ENCODE assay signal across 8 cellular contexts in the genomic region with DNA sequence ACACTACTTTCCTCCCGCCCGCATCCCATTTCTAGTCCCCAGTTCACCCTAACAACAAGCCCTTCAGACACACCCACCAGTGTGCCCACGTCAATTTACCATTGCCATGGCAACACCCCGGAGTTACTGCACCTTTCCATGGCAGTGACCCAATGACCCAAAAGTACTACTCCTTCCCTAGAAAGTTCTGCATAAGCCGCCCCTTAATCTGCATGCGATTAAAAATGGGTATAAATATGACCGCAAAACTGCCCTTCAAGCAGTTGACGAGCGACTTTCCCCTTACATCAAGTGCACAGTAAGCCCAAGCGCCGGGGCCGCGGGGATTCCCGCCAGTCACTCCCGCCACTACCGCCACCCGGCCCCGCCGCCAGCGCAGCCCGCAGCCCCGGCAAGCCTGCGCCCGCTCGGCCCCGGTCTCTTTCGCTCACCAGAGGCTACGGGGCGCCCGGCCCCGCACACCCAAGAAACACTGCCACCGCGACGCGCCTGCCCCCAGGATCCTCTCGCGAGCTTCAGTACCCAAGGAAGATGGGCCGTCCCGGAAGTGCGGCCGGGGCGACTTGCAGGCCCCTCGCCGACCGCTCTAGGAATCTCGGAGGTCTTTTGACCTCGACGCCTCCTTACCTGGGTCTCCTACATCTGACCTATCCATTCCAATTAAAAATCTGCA. TPM values are rescaled to one million over a fixed set of nuclear protein-coding genes. Genes with fewer than 3 reads are reported as not detected.
DNase-seq lines count a peak whose midpoint lies in the region; ATAC-seq and TF ChIP-seq lines count a peak whose summit lies in the region.

No MANE protein-coding gene starts in this region.

- peaks cover 13% of the 10 kb centered on the region for H3K4me1 Mint-ChIP-seq in activated naive CD8-positive, alpha-beta T cell treated with anti-CD3 and anti-CD28 coated beads for 36 hours
- H3K4me1 Mint-ChIP-seq in osteocyte (ENCODE audit: unreplicated experiment): peaks cover 4% of the 10 kb centered on the region

- peak; percentile 73 for DNase-seq in activated naive CD8-positive, alpha-beta T cell treated with anti-CD3 and anti-CD28 coated beads for 36 hours
- DNase-seq in Right ventricle myocardium inferior (ENCODE audit: missing footprints) (peak; percentile 89), osteocyte (ENCODE audit: extremely low spot score, unreplicated experiment) (no peak)

- no peak overlapping the region for H3K27ac ChIP-seq in thymus (ENCODE audit: low read depth)

- ATAC-seq in GM18519 (IDR thresholded peaks at IDR 0.05; ENCODE audit: low FRiP score, unreplicated experiment) (peak; percentile 61), HG03196 (IDR thresholded peaks at IDR 0.05; ENCODE audit: unreplicated experiment) (peak; percentile 61), Right ventricle myocardium inferior (peak; percentile 92), GM18520 (IDR thresholded peaks at IDR 0.05; ENCODE audit: unreplicated experiment) (no peak)

- intact Hi-C loops in Right ventricle myocardium inferior (cut with DNase I): no loop called here

- TF ChIP-seq CTCF in osteocyte (IDR thresholded peaks at IDR 0.05): no peak

- no peaks in the 10 kb centered on the region for H3K9me3 ChIP-seq in thymus (ENCODE audit: control insufficient read depth)

- peak overlapping the region; percentile 69 for H3K4me3 ChIP-seq in thymus (ENCODE audit: low read length)

- H3K4me3 Mint-ChIP-seq in activated naive CD8-positive, alpha-beta T cell treated with anti-CD3 and anti-CD28 coated beads for 36 hours: peak overlapping the region; percentile 81
- H3K4me3 Mint-ChIP-seq in osteocyte (ENCODE audit: unreplicated experiment): peak overlapping the region; percentile 71

- peaks cover 59% of the 10 kb centered on the region for H3K36me3 Mint-ChIP-seq in activated naive CD8-positive, alpha-beta T cell treated with anti-CD3 and anti-CD28 coated beads for 36 hours
- peaks cover 11% of the 10 kb centered on the region for H3K36me3 Mint-ChIP-seq in osteocyte (ENCODE audit: unreplicated experiment)

- H3K4me1 ChIP-seq in thymus (ENCODE audit: control insufficient read depth, insufficient read depth, low read length): peaks cover 6% of the 10 kb centered on the region

- no peaks in the 10 kb centered on the region for H3K27me3 ChIP-seq in thymus (ENCODE audit: control insufficient read depth, insufficient read depth)

- peak overlapping the region; percentile 28 for H3K27ac Mint-ChIP-seq in activated naive CD8-positive, alpha-beta T cell treated with anti-CD3 and anti-CD28 coated beads for 36 hours
- peak overlapping the region; percentile 12 for H3K27ac Mint-ChIP-seq in osteocyte (ENCODE audit: unreplicated experiment)

- 5% methylated on average over 48 of the region's 48 CpGs for WGBS in thymus

- H3K9me3 Mint-ChIP-seq in activated naive CD8-positive, alpha-beta T cell treated with anti-CD3 and anti-CD28 coated beads for 36 hours: peaks cover 57% of the 10 kb centered on the region
- H3K9me3 Mint-ChIP-seq in osteocyte (ENCODE audit: unreplicated experiment): peaks cover 44% of the 10 kb centered on the region

- peaks cover 5% of the 10 kb centered on the region for H3K36me3 ChIP-seq in thymus (ENCODE audit: control insufficient read depth, insufficient read depth)

- H3K27me3 Mint-ChIP-seq in activated naive CD8-positive, alpha-beta T cell treated with anti-CD3 and anti-CD28 coated beads for 36 hours: peaks cover 20% of the 10 kb centered on the region
- peaks cover 5% of the 10 kb centered on the region for H3K27me3 Mint-ChIP-seq in osteocyte (ENCODE audit: unreplicated experiment)

TF ChIP-seq in PFSK-1, 5 proteins besides CTCF, POLR2A, EP300 and RAD21:
- 0 out of 2 replicates have a peak, but pooled peaks have one; percentile 64 for TF ChIP-seq TAF1 (IDR thresholded peaks at IDR 0.05; ENCODE audit: borderline replicate concordance, insufficient read depth, low read length)
- TF ChIP-seq POLR2AphosphoS5 (IDR thresholded peaks at IDR 0.05; ENCODE audit: low read depth, low read length): peak; percentile 49; the same call in 1 of the 2 replicates
- TF ChIP-seq, protein P1, sequence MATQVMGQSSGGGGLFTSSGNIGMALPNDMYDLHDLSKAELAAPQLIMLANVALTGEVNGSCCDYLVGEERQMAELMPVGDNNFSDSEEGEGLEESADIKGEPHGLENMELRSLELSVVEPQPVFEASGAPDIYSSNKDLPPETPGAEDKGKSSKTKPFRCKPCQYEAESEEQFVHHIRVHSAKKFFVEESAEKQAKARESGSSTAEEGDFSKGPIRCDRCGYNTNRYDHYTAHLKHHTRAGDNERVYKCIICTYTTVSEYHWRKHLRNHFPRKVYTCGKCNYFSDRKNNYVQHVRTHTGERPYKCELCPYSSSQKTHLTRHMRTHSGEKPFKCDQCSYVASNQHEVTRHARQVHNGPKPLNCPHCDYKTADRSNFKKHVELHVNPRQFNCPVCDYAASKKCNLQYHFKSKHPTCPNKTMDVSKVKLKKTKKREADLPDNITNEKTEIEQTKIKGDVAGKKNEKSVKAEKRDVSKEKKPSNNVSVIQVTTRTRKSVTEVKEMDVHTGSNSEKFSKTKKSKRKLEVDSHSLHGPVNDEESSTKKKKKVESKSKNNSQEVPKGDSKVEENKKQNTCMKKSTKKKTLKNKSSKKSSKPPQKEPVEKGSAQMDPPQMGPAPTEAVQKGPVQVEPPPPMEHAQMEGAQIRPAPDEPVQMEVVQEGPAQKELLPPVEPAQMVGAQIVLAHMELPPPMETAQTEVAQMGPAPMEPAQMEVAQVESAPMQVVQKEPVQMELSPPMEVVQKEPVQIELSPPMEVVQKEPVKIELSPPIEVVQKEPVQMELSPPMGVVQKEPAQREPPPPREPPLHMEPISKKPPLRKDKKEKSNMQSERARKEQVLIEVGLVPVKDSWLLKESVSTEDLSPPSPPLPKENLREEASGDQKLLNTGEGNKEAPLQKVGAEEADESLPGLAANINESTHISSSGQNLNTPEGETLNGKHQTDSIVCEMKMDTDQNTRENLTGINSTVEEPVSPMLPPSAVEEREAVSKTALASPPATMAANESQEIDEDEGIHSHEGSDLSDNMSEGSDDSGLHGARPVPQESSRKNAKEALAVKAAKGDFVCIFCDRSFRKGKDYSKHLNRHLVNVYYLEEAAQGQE (IDR thresholded peaks at IDR 0.05; ENCODE audit: insufficient read depth in 1 of 2, low read depth in 2 of 2, low read length in 2 of 2): no peak
- no peak for TF ChIP-seq SIN3A (IDR thresholded peaks at IDR 0.05; ENCODE audit: borderline replicate concordance, insufficient read depth, low read length)

RNA-seq across cellular contexts. Expression of a gene that starts 27.2 kb away (rescaled TPM):
- polyA plus RNA-seq in PFSK-1 (2012; ENCODE audit: insufficient read length, low read depth): 0.95 TPM
- total RNA-seq in activated naive CD8-positive, alpha-beta T cell treated with anti-CD3 and anti-CD28 coated beads for 36 hours: 1 to 10 TPM; 2.4 to 3.0 TPM
- total RNA-seq in Right ventricle myocardium inferior (2.4 TPM), osteocyte (not detected in 2 replicates)
- polyA plus RNA-seq in thymus: 4.7 TPM

RNA-seq across cellular contexts. Expression of a gene that starts 36.7 kb away (rescaled TPM):
- 2.7 TPM for polyA plus RNA-seq in PFSK-1 (2012; ENCODE audit: insufficient read length, low read depth)
- total RNA-seq in activated naive CD8-positive, alpha-beta T cell treated with anti-CD3 and anti-CD28 coated beads for 36 hours: 1 to 10 TPM; 5.8 to 6.9 TPM
- 7.3 TPM for total RNA-seq in Right ventricle myocardium inferior
- total RNA-seq in osteocyte: 13.7 and 13.9 TPM in 2 replicates
- 4.5 TPM for polyA plus RNA-seq in thymus

RNA-seq across cellular contexts. Expression of a gene that starts 44.2 kb away (rescaled TPM):
- polyA plus RNA-seq in PFSK-1 (2012; ENCODE audit: insufficient read length, low read depth): 1.6 TPM
- 1 to 10 TPM; 2.7 to 3.6 TPM for total RNA-seq in activated naive CD8-positive, alpha-beta T cell treated with anti-CD3 and anti-CD28 coated beads for 36 hours
- total RNA-seq in Right ventricle myocardium inferior (5.4 TPM), osteocyte (4.0 and 4.9 TPM in 2 replicates)
- polyA plus RNA-seq in thymus: 3.1 TPM
